Comparison of ENCODE assay signal across 8 cellular contexts in the genomic region with DNA sequence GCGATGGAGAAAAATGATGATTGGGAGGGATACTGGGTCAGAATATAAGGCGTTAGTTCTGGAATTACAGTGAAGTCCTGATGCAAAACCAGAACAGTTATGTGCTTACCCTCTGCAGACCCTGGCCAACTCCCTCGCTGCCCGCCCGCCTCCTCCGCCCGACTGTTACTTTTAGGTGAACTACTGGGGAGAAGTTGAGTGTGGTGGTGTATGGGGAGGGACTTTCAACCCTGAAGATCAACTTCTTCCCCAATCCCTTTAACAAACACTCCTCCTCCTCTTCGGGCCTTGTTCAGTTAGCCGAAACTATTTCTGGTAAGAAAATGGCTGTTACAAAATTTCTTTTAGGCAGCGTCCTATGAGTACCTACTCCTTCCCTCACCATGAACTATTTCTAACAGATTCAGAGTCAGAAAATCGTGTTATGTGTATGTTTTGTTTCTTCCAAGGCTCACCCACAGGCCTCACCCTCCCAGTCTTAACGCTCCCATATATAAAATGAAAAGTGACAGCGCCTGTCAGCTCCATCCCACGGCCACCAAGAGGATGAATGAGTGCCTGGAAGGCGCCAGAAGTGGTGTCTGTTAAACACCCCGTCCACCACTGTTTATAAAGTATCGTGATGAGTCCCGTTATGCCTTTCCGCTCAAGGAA. TPM values are rescaled to one million over a fixed set of nuclear protein-coding genes. Genes with fewer than 3 reads are reported as not detected.
DNase-seq lines count a peak whose midpoint lies in the region; ATAC-seq lines count a peak whose summit lies in the region.

No MANE protein-coding gene starts in this region.

- CTCF ChIA-PET in activated CD4-positive, alpha-beta memory T cell treated with anti-CD3 and anti-CD28 coated beads, Interleukin-2, amount 10 ng/mL, durations not matched to agents 7 days and 5 days (lab: Charles Lee) = interaction anchor here (1.0 to 4.4 kb wide), 4 partner anchors 8 to 324 kb away, joined by 3 to 45 read pairs (median 6); no protein-coding TSS in a partner anchor

- H3K27ac ChIP-seq in skeletal muscle tissue (ENCODE audit: low read depth, low read length) = peak overlapping the region; percentile 97

- peak; percentile 0 for ATAC-seq in HG03520 (IDR thresholded peaks at IDR 0.05; ENCODE audit: unreplicated experiment)
- no peak for ATAC-seq in GM19467 (IDR thresholded peaks at IDR 0.05; ENCODE audit: unreplicated experiment)

- peaks cover 49% of the 10 kb centered on the region for H3K4me1 Mint-ChIP-seq in activated CD4-positive, alpha-beta memory T cell treated with anti-CD3 and anti-CD28 coated beads, Interleukin-2, amount 10 ng/mL, durations not matched to agents 7 days and 5 days

- no peaks in the 10 kb centered on the region for H3K36me3 ChIP-seq in skeletal muscle tissue (ENCODE audit: control insufficient read depth in 3 of 3, insufficient read depth in 3 of 3, low read length in 3 of 3)

- peak overlapping the region; percentile 94 for H3K27ac Mint-ChIP-seq in activated CD4-positive, alpha-beta memory T cell treated with anti-CD3 and anti-CD28 coated beads, Interleukin-2, amount 10 ng/mL, durations not matched to agents 7 days and 5 days

- H3K4me1 ChIP-seq in skeletal muscle tissue (ENCODE audit: control insufficient read depth in 3 of 3, insufficient read depth in 3 of 3, low read length in 3 of 3) = peaks cover 26 to 32% (median 30%) of the 10 kb centered on the region in 3 donors

- H3K9ac ChIP-seq in skeletal muscle tissue (ENCODE audit: low read depth in 1 of 3, low read length in 3 of 3) = peak overlapping the region; percentile 89 to 99 (median 98)

- H3K27me3 Mint-ChIP-seq in activated CD4-positive, alpha-beta memory T cell treated with anti-CD3 and anti-CD28 coated beads, Interleukin-2, amount 10 ng/mL, durations not matched to agents 7 days and 5 days = no peaks in the 10 kb centered on the region

- DNase-seq in NCI-H146 (lab: John Stamatoyannopoulos, UW) (peak; percentile 26), NCI-H146 treated with DMSO at 0.1 percent for 48 hours (lab: John Stamatoyannopoulos, UW; ENCODE audit: unreplicated experiment) (no peak), hepatic stellate cell (ENCODE audit: low spot score) (peak; percentile 14), iPS-NIHi11 (ENCODE audit: low spot score) (no peak)
- no peak for DNase-seq in activated CD4-positive, alpha-beta memory T cell treated with anti-CD3 and anti-CD28 coated beads, Interleukin-2, amount 10 ng/mL, durations not matched to agents 7 days and 5 days

- H3K9me3 Mint-ChIP-seq in activated CD4-positive, alpha-beta memory T cell treated with anti-CD3 and anti-CD28 coated beads, Interleukin-2, amount 10 ng/mL, durations not matched to agents 7 days and 5 days = no peaks in the 10 kb centered on the region

- POLR2A ChIA-PET in activated CD4-positive, alpha-beta memory T cell treated with anti-CD3 and anti-CD28 coated beads, Interleukin-2, amount 10 ng/mL, durations not matched to agents 7 days and 5 days (lab: Charles Lee) = interaction anchor here (1.0 to 4.9 kb wide), 24 partner anchors 8 to 342 kb away, joined by 3 to 76 read pairs (median 6); a partner anchor contains a TSS

- peak overlapping the region; percentile 94 for H3K4me3 Mint-ChIP-seq in activated CD4-positive, alpha-beta memory T cell treated with anti-CD3 and anti-CD28 coated beads, Interleukin-2, amount 10 ng/mL, durations not matched to agents 7 days and 5 days

- peak overlapping the region; percentile 82 to 94 (median 92) for H3K4me3 ChIP-seq in skeletal muscle tissue (ENCODE audit: low read length in 3 of 3)

- no peaks in the 10 kb centered on the region for H3K9me3 ChIP-seq in skeletal muscle tissue (ENCODE audit: control insufficient read depth in 3 of 3, low read length in 3 of 3)

- H3K36me3 Mint-ChIP-seq in activated CD4-positive, alpha-beta memory T cell treated with anti-CD3 and anti-CD28 coated beads, Interleukin-2, amount 10 ng/mL, durations not matched to agents 7 days and 5 days (ENCODE audit: low read depth) = peaks cover 6% of the 10 kb centered on the region

- no peaks in the 10 kb centered on the region for H3K27me3 ChIP-seq in skeletal muscle tissue (ENCODE audit: control insufficient read depth in 3 of 3, insufficient read depth in 3 of 3, low read length in 3 of 3)

RNA-seq across cellular contexts. Expression of a gene that starts 1.3 kb away (rescaled TPM):
- 10 to 100 TPM; 23.1 to 24.8 TPM for total RNA-seq in activated CD4-positive, alpha-beta memory T cell treated with anti-CD3 and anti-CD28 coated beads, Interleukin-2, amount 10 ng/mL, durations not matched to agents 7 days and 5 days
- total RNA-seq in skeletal muscle tissue = 10.4 TPM

Comparison
In these comparisons a context has a peak if more than half of its experiments do, and no peak if none do; other contexts are left out.
1. DNase-seq: peak in NCI-H146 (single experiment) and hepatic stellate cell (single experiment); none in NCI-H146 treated with DMSO at 0.1 percent for 48 hours (single experiment), activated CD4-positive, alpha-beta memory T cell treated with anti-CD3 and anti-CD28 coated beads, Interleukin-2, amount 10 ng/mL, durations not matched to agents 7 days and 5 days (single experiment) and iPS-NIHi11 (single experiment).